Comparison of ENCODE assay signal across 23 cellular contexts in genomic region chrX:1598876-1599790, GRCh38. TPM values are rescaled to one million over a fixed set of nuclear protein-coding genes. Genes with fewer than 3 reads are reported as not detected.
A peak's percentile ranks its signal among the peaks of the same experiment; 100 is the strongest.
DNase-seq lines count a peak whose midpoint lies in the region; ATAC-seq and TF ChIP-seq lines count a peak whose summit lies in the region.
"Had no signal": no experiment of that assay in that cellular context is flagged by ENCODE, and none has a peak within 500 bp of the region (broad histone marks: within the 10 kb centered on the region; RNA-seq: fewer than 3 reads in every experiment).

No MANE protein-coding gene starts in this region.

- peaks cover 12% of the 10 kb centered on the region for H3K4me1 Mint-ChIP-seq in CD4-positive, alpha-beta T cell (ENCODE audit: low read depth)

- no peaks in the 10 kb centered on the region for H3K9me3 ChIP-seq in CD4-positive, alpha-beta T cell (ENCODE audit: control insufficient read depth, low read length)
- H3K9me3 ChIP-seq in spleen: peaks cover 0 to 10% (median 0%) of the 10 kb centered on the region in 8 donors
- H3K9me3 ChIP-seq: HAP-1, pancreas, sigmoid colon, tibial artery had no signal

- H3K27ac Mint-ChIP-seq in CD4-positive, alpha-beta T cell: peak overlapping the region; percentile 33
- H3K27ac Mint-ChIP-seq: activated CD4-positive, alpha-beta T cell treated with anti-CD3 and anti-CD28 coated beads, Interleukin-2, amount 10 ng/mL, durations not matched to agents 24 days and 14 days had no signal

- no peak overlapping the region for H3K27ac ChIP-seq in CD4-positive, alpha-beta T cell (ENCODE audit: low read depth, low read length)
- H3K27ac ChIP-seq in spleen: peak overlapping the region in 1 of 8 donors; percentile 11
- H3K27ac ChIP-seq: cardiac muscle cell, epithelial cell of prostate, hepatocyte, pancreas, sigmoid colon, tibial artery had no signal

- POLR2A ChIA-PET in CD4-positive, alpha-beta T cell (lab: Charles Lee): no interaction called here

- peaks cover 4 to 98% (median 93%) of the 10 kb centered on the region in 6 donors for H3K36me3 ChIP-seq in spleen

- H3K27me3 Mint-ChIP-seq in CD4-positive, alpha-beta T cell: no peaks in the 10 kb centered on the region
- H3K27me3 Mint-ChIP-seq: activated CD4-positive, alpha-beta T cell treated with anti-CD3 and anti-CD28 coated beads, Interleukin-2, amount 10 ng/mL, durations not matched to agents 24 days and 14 days had no signal

- no peak for TF ChIP-seq POLR2A in spleen (IDR thresholded peaks at IDR 0.05)

- 84 to 91% (median 89%) methylated on average over 48 to 57 of the region's 57 CpGs for WGBS in spleen, 5 donors

- H3K4me3 Mint-ChIP-seq in CD4-positive, alpha-beta T cell: no peak overlapping the region
- H3K4me3 Mint-ChIP-seq: activated CD4-positive, alpha-beta T cell treated with anti-CD3 and anti-CD28 coated beads, Interleukin-2, amount 10 ng/mL, durations not matched to agents 24 days and 14 days had no signal

- ATAC-seq in CD4-positive, alpha-beta T cell (ENCODE audit: poor library complexity): no peak
- peak; percentile 11 for ATAC-seq in left lobe of liver
- ATAC-seq in HG03159 (IDR thresholded peaks at IDR 0.05; ENCODE audit: unreplicated experiment): no peak
- no peak for ATAC-seq in GM19397 (IDR thresholded peaks at IDR 0.05; ENCODE audit: unreplicated experiment)
- ATAC-seq: pancreas had no signal

- no peak for TF ChIP-seq CTCF in CD4-positive, alpha-beta T cell (IDR thresholded peaks at IDR 0.05)
- no peak for TF ChIP-seq CTCF in GM20000 (IDR thresholded peaks at IDR 0.05; ENCODE audit: extremely low read depth, missing control alignments)
- TF ChIP-seq CTCF in spleen (IDR thresholded peaks at IDR 0.05 in 8 of 11, conservative IDR thresholded peaks at IDR 0.05 in 3 of 11): no peak

- H3K4me1 ChIP-seq in spleen: peaks cover 4 to 43% (median 15%) of the 10 kb centered on the region in 6 donors
- H3K4me1 ChIP-seq: HAP-1, pancreas had no signal

- no peak overlapping the region for H3K4me3 ChIP-seq in spleen
- H3K4me3 ChIP-seq: cardiac muscle cell, HAP-1, hepatocyte, lung, pancreas, sigmoid colon, tibial artery had no signal

- intact Hi-C loops in CD4-positive, alpha-beta T cell (cut with DNase I, micrococcal nuclease): loop anchor here in 1 of 2 experiments (10.0 kb wide), 1 partner anchor 354 kb away; no protein-coding TSS in a partner anchor
- intact Hi-C loops in spleen (cut with DNase I; ENCODE audit: low total_unique reads): no loop called here

- CTCF ChIA-PET in CD4-positive, alpha-beta T cell (lab: Charles Lee): no interaction called here

- H3K36me3 Mint-ChIP-seq in CD4-positive, alpha-beta T cell (ENCODE audit: low read depth): peaks cover 86% of the 10 kb centered on the region

- peak in 1 of 10 experiments; percentile 25 for DNase-seq in CD4-positive, alpha-beta T cell
- DNase-seq in GM20000 (ENCODE audit: low spot score) (peak; percentile 26), left lobe of liver (ENCODE audit: low spot score) (no peak), spleen (peak; percentile 73), amygdala (lab: John Stamatoyannopoulos, UW) (no peak)
- DNase-seq: activated CD4-positive, alpha-beta T cell treated with anti-CD3 and anti-CD28 coated beads, Interleukin-2, amount 10 ng/mL, durations not matched to agents 24 days and 14 days; activated naive CD4-positive, alpha-beta T cell treated with Interleukin-2 at 50 U/mL for 16 hours; dermis blood vessel endothelial cell; DMS79 treated with DMSO at 0.1 percent for 48 hours; foreskin fibroblast; NCI-H1105; NCI-H510A treated with DMSO at 0.1 percent for 48 hours; sigmoid colon; stimulated activated naive CD4-positive, alpha-beta T cell had no signal

- no peaks in the 10 kb centered on the region for H3K9me3 Mint-ChIP-seq in CD4-positive, alpha-beta T cell
- H3K9me3 Mint-ChIP-seq: activated CD4-positive, alpha-beta T cell treated with anti-CD3 and anti-CD28 coated beads, Interleukin-2, amount 10 ng/mL, durations not matched to agents 24 days and 14 days had no signal

- H3K27me3 ChIP-seq in CD4-positive, alpha-beta T cell (ENCODE audit: control insufficient read depth, insufficient read depth, low read length): no peaks in the 10 kb centered on the region
- H3K27me3 ChIP-seq in spleen (replicated peaks in 1 of 7): no peaks in the 10 kb centered on the region
- H3K27me3 ChIP-seq: cardiac muscle cell, hepatocyte, pancreas, sigmoid colon, tibial artery had no signal

RNA-seq across cellular contexts. Expression of gene AKAP17A, which starts 7.7 kb away (rescaled TPM):
- total RNA-seq in CD4-positive, alpha-beta T cell: 100 to 1,000 TPM; 143 to 149 TPM
- 35.6 TPM for total RNA-seq in left lobe of liver
- total RNA-seq in spleen: 10 to 100 TPM; 60.6 to 88.9 (median 73.5) TPM
- 10 to 100 TPM; 36.6 to 68.2 (median 59.6) TPM for polyA plus RNA-seq in spleen

RNA-seq across cellular contexts. Expression of gene ASMT, which starts 15.7 kb away (rescaled TPM):
- under 1 TPM; 0.36 to 0.50 TPM for total RNA-seq in CD4-positive, alpha-beta T cell
- total RNA-seq in left lobe of liver: not detected
- 1 to 10 TPM in 1 of 7 donors, under 1 TPM in 4, not detected in 2; 0.25 to 9.6 (median 0.54) TPM for total RNA-seq in spleen
- polyA plus RNA-seq in spleen: 1 to 10 TPM in 2 of 3 donors, under 1 TPM in 1; 0.11 to 3.9 (median 1.2) TPM
- total RNA-seq: cardiac muscle cell, dermis blood vessel endothelial cell, hepatocyte, sigmoid colon had no signal
- polyA plus RNA-seq: cardiac muscle cell, hepatocyte had no signal

Comparison
In these comparisons a context has a peak if more than half of its experiments do, and no peak if none do; other contexts are left out.
1. DNase-seq: peak in GM20000 (single experiment) and spleen (single experiment); none in left lobe of liver (single experiment) and amygdala (0 of 56).